1 cellular context compared by ENCODE assay signal in the genomic region with DNA sequence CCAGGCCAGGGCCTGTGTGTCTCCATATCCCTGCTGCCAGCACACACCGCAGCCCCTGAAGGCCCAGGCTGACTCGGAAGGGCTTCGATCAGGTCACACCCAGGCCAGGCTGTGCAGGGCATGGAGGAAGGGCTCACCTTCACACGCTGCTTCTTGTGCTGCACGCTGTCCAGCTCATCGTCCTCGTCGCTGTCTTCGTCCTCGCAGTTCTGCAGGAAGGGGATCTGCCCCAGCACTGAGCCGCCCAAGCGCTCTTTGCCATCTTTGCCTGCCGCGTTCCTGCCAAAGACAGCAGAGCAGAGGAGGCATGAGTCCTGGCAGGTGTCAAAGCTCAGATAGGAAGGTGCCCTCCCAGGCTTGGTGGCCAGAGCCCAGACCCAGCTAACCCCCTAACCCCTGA.
TF ChIP-seq lines count a peak whose summit lies in the region.

No MANE protein-coding gene starts in this region.

TF ChIP-seq in GM12878, 131 proteins besides CTCF, POLR2A, EP300 and RAD21:
- no peak for TF ChIP-seq CBX3 (IDR thresholded peaks at IDR 0.05; ENCODE audit: borderline replicate concordance, low read depth)
- no peak for TF ChIP-seq JUND (IDR thresholded peaks at IDR 0.05; ENCODE audit: low read depth, low read length)
- TF ChIP-seq, protein P1, sequence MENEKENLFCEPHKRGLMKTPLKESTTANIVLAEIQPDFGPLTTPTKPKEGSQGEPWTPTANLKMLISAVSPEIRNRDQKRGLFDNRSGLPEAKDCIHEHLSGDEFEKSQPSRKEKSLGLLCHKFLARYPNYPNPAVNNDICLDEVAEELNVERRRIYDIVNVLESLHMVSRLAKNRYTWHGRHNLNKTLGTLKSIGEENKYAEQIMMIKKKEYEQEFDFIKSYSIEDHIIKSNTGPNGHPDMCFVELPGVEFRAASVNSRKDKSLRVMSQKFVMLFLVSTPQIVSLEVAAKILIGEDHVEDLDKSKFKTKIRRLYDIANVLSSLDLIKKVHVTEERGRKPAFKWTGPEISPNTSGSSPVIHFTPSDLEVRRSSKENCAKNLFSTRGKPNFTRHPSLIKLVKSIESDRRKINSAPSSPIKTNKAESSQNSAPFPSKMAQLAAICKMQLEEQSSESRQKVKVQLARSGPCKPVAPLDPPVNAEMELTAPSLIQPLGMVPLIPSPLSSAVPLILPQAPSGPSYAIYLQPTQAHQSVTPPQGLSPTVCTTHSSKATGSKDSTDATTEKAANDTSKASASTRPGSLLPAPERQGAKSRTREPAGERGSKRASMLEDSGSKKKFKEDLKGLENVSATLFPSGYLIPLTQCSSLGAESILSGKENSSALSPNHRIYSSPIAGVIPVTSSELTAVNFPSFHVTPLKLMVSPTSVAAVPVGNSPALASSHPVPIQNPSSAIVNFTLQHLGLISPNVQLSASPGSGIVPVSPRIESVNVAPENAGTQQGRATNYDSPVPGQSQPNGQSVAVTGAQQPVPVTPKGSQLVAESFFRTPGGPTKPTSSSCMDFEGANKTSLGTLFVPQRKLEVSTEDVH (IDR thresholded peaks at IDR 0.05; ENCODE audit: low read depth, partially characterized antibody): no peak
- TF ChIP-seq, protein P2, sequence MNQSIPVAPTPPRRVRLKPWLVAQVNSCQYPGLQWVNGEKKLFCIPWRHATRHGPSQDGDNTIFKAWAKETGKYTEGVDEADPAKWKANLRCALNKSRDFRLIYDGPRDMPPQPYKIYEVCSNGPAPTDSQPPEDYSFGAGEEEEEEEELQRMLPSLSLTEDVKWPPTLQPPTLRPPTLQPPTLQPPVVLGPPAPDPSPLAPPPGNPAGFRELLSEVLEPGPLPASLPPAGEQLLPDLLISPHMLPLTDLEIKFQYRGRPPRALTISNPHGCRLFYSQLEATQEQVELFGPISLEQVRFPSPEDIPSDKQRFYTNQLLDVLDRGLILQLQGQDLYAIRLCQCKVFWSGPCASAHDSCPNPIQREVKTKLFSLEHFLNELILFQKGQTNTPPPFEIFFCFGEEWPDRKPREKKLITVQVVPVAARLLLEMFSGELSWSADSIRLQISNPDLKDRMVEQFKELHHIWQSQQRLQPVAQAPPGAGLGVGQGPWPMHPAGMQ (IDR thresholded peaks at IDR 0.05; ENCODE audit: borderline replicate concordance): no peak
- no peak for TF ChIP-seq CEBPB (IDR thresholded peaks at IDR 0.05; ENCODE audit: borderline replicate concordance in 1 of 2, low read depth in 2 of 2, low read length in 2 of 2)
- no peak for TF ChIP-seq JUNB (IDR thresholded peaks at IDR 0.05)
- TF ChIP-seq BCL3 (IDR thresholded peaks at IDR 0.05; ENCODE audit: borderline replicate concordance, insufficient read depth, low read depth, low read length, poor library complexity, severe bottlenecking): no peak
- TF ChIP-seq TCF12 (IDR thresholded peaks at IDR 0.05; ENCODE audit: low read depth, low read length): no peak
- TF ChIP-seq CEBPZ (IDR thresholded peaks at IDR 0.05; ENCODE audit: low read depth, low read length): no peak
- TF ChIP-seq RELA (IDR thresholded peaks at IDR 0.05; ENCODE audit: borderline replicate concordance, partially characterized antibody): no peak
- no peak for TF ChIP-seq STAT1 (conservative IDR thresholded peaks at IDR 0.05)
- TF ChIP-seq, protein P3, sequence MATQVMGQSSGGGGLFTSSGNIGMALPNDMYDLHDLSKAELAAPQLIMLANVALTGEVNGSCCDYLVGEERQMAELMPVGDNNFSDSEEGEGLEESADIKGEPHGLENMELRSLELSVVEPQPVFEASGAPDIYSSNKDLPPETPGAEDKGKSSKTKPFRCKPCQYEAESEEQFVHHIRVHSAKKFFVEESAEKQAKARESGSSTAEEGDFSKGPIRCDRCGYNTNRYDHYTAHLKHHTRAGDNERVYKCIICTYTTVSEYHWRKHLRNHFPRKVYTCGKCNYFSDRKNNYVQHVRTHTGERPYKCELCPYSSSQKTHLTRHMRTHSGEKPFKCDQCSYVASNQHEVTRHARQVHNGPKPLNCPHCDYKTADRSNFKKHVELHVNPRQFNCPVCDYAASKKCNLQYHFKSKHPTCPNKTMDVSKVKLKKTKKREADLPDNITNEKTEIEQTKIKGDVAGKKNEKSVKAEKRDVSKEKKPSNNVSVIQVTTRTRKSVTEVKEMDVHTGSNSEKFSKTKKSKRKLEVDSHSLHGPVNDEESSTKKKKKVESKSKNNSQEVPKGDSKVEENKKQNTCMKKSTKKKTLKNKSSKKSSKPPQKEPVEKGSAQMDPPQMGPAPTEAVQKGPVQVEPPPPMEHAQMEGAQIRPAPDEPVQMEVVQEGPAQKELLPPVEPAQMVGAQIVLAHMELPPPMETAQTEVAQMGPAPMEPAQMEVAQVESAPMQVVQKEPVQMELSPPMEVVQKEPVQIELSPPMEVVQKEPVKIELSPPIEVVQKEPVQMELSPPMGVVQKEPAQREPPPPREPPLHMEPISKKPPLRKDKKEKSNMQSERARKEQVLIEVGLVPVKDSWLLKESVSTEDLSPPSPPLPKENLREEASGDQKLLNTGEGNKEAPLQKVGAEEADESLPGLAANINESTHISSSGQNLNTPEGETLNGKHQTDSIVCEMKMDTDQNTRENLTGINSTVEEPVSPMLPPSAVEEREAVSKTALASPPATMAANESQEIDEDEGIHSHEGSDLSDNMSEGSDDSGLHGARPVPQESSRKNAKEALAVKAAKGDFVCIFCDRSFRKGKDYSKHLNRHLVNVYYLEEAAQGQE (IDR thresholded peaks at IDR 0.05; ENCODE audit: low read depth, low read length): no peak
- no peak for TF ChIP-seq CBX5 (IDR thresholded peaks at IDR 0.05; ENCODE audit: low read depth)
- TF ChIP-seq KAT2A (conservative IDR thresholded peaks at IDR 0.05; ENCODE audit: control insufficient read depth, low read depth, low read length): no peak
- TF ChIP-seq YY1 (IDR thresholded peaks at IDR 0.05; ENCODE audit: low read depth, low read length): no peak
TF ChIP-seq in GM12878: peak in this region for 0.
